Comparison of ENCODE assay signal across 15 cellular contexts in the genomic region with DNA sequence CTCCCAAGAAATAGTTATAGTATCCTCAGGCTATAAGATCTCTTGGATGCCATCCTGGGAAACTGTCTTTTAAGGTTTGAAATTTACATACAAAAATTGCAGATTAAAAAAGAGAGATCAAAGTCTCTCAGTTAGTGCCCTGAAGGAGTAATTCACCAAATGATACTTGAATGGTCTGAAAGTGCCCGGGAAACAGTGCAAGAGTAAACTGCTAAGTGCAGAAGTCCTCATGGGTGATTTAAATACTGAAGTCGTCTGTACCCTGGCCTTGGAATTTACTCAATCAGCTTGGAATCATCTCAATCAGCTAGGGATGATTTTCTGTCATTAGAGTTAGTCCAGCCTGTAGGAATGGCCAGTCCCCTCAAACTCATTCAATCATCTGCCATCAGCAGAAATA.
DNase-seq lines count a peak whose midpoint lies in the region; ATAC-seq and TF ChIP-seq lines count a peak whose summit lies in the region.
"Had no signal": no experiment of that assay in that cellular context is flagged by ENCODE, and none has a peak within 500 bp of the region (broad histone marks: within the 10 kb centered on the region; RNA-seq: fewer than 3 reads in every experiment).

No MANE protein-coding gene starts in this region.

- peak overlapping the region; percentile 34; the same call in 1 of the 2 replicates for H3K27ac ChIP-seq in SK-N-MC
- no peak overlapping the region for H3K27ac ChIP-seq in left lung
- H3K27ac ChIP-seq in neural progenitor cell: no peak overlapping the region
- H3K27ac ChIP-seq in upper lobe of right lung: no peak overlapping the region
- H3K27ac ChIP-seq: A549, HL-60 had no signal

- no peaks in the 10 kb centered on the region for H3K36me3 ChIP-seq in SK-N-MC (ENCODE audit: insufficient read depth, low read length)
- H3K36me3 ChIP-seq in left lung: no peaks in the 10 kb centered on the region
- peaks cover 2% of the 10 kb centered on the region for H3K36me3 ChIP-seq in neural progenitor cell
- no peaks in the 10 kb centered on the region for H3K36me3 ChIP-seq in upper lobe of right lung
- H3K36me3 ChIP-seq: BE2C had no signal

- H3K4me1 ChIP-seq in left lung (peaks cover 0 to 6% of the 10 kb centered on the region in 2 donors), neural progenitor cell (peaks cover 20% of the 10 kb centered on the region), upper lobe of right lung (peaks cover 15% of the 10 kb centered on the region)
- H3K4me1 ChIP-seq: A549, BE2C, Caco-2 had no signal

- no peaks in the 10 kb centered on the region for H3K27me3 ChIP-seq in left lung
- no peaks in the 10 kb centered on the region for H3K27me3 ChIP-seq in neural progenitor cell
- H3K27me3 ChIP-seq in upper lobe of right lung: no peaks in the 10 kb centered on the region
- H3K27me3 ChIP-seq: BE2C had no signal

- H3K4me2 ChIP-seq in neural progenitor cell: no peak overlapping the region
- H3K4me2 ChIP-seq: A549 had no signal

- H3F3A ChIP-seq in neural progenitor cell (ENCODE audit: low read depth): no peaks in the 10 kb centered on the region

- no peak overlapping the region for H3K4me3 Mint-ChIP-seq in neural progenitor cell
- H3K4me3 Mint-ChIP-seq: CD8-positive, alpha-beta memory T cell; HFFc6 had no signal

- peaks cover 2% of the 10 kb centered on the region for H3K27me3 Mint-ChIP-seq in neural progenitor cell (ENCODE audit: insufficient read depth, low read depth)

- peaks cover 48% of the 10 kb centered on the region for H3K4me1 Mint-ChIP-seq in neural progenitor cell
- H3K4me1 Mint-ChIP-seq: CD8-positive, alpha-beta memory T cell had no signal

- peaks cover 1% of the 10 kb centered on the region for H3K9me3 Mint-ChIP-seq in neural progenitor cell
- H3K9me3 Mint-ChIP-seq: CD8-positive, alpha-beta memory T cell; HFFc6 had no signal

- ATAC-seq in left lung (peak; percentile 75), upper lobe of right lung (peak; percentile 44), GM21786 (IDR thresholded peaks at IDR 0.05; ENCODE audit: unreplicated experiment) (no peak)
- ATAC-seq: A549 had no signal

- TF ChIP-seq CTCF in left lung (IDR thresholded peaks at IDR 0.05): no peak
- no peak for TF ChIP-seq CTCF in neural progenitor cell (IDR thresholded peaks at IDR 0.05)
- TF ChIP-seq CTCF in upper lobe of right lung (IDR thresholded peaks at IDR 0.05): no peak

- H3K9me3 ChIP-seq in SK-N-MC (ENCODE audit: low read depth, low read length) (no peaks in the 10 kb centered on the region), left lung (no peaks in the 10 kb centered on the region), neural progenitor cell (ENCODE audit: low read depth) (no peaks in the 10 kb centered on the region), upper lobe of right lung (no peaks in the 10 kb centered on the region)
- H3K9me3 ChIP-seq: A549, BE2C, Caco-2 had no signal

- H3K79me2 ChIP-seq in neural progenitor cell (ENCODE audit: low read depth): peaks cover 90% of the 10 kb centered on the region

- H4K20me1 ChIP-seq in neural progenitor cell (ENCODE audit: low read depth): peaks cover 87% of the 10 kb centered on the region

- H3K4me3 ChIP-seq in SK-N-MC: peak overlapping the region; percentile 17; the same call in 1 of the 2 replicates
- no peak overlapping the region for H3K4me3 ChIP-seq in left lung
- no peak overlapping the region for H3K4me3 ChIP-seq in neural progenitor cell
- H3K4me3 ChIP-seq in upper lobe of right lung: no peak overlapping the region
- H3K4me3 ChIP-seq: A549 had no signal

- peaks cover 63% of the 10 kb centered on the region for H3K36me3 Mint-ChIP-seq in neural progenitor cell
- H3K36me3 Mint-ChIP-seq: CD8-positive, alpha-beta memory T cell had no signal

- no peak overlapping the region for H2AFZ ChIP-seq in neural progenitor cell (replicated peaks)

- intact Hi-C loops in left lung (cut with DNase I) (no loop called here), upper lobe of right lung (cut with DNase I) (no loop called here)

- DNase-seq in SK-N-MC (ENCODE audit: low read depth, low spot score) (no peak), left lung (no peak), neural progenitor cell (ENCODE audit: low spot score) (no peak), upper lobe of right lung (no peak), NCI-H1105 treated with DMSO at 0.1 percent for 48 hours (lab: John Stamatoyannopoulos, UW) (no peak), hippocampal formation (lab: John Stamatoyannopoulos, UW) (no peak)
- DNase-seq: BE2C; Caco-2; CD8-positive, alpha-beta memory T cell; DND-41; GDM1 had no signal

- H3K27ac Mint-ChIP-seq in neural progenitor cell: peak overlapping the region; percentile 64
- H3K27ac Mint-ChIP-seq: CD8-positive, alpha-beta memory T cell; HFFc6 had no signal

- H3K9ac ChIP-seq in SK-N-MC (ENCODE audit: insufficient read length): no peak overlapping the region
- H3K9ac ChIP-seq in neural progenitor cell: no peak overlapping the region
